1 cellular context compared by ENCODE assay signal in genomic region chr6:116210750-116211425, GRCh38.
TF ChIP-seq lines count a peak whose summit lies in the region.

No MANE protein-coding gene starts in this region.

TF ChIP-seq in HCT116, 20 proteins besides CTCF, POLR2A, EP300 and RAD21 (continued from another document):
- TF ChIP-seq ZBTB33 (IDR thresholded peaks at IDR 0.05; ENCODE audit: extremely low read depth, insufficient replicate concordance, low read length) (no peak), CEBPB (IDR thresholded peaks at IDR 0.05; ENCODE audit: low read depth) (no peak), CBX3 (IDR thresholded peaks at IDR 0.05; ENCODE audit: low read depth) (no peak), SIN3A (IDR thresholded peaks at IDR 0.05; ENCODE audit: low read depth) (no peak), SRF (IDR thresholded peaks at IDR 0.05; ENCODE audit: low read depth) (no peak), ZFX (IDR thresholded peaks at IDR 0.05) (no peak), YY1 (IDR thresholded peaks at IDR 0.05; ENCODE audit: extremely low read depth, insufficient replicate concordance, low read depth, low read length) (no peak), POLR2AphosphoS5 (IDR thresholded peaks at IDR 0.05; ENCODE audit: low read depth, low read length) (no peak)
